Comparison of ENCODE assay signal across 21 cellular contexts in genomic region chrX:31165241-31166035, GRCh38.
"Had no signal": no experiment of that assay in that cellular context is flagged by ENCODE, and none has a peak within 500 bp of the region (broad histone marks: within the 10 kb centered on the region; RNA-seq: fewer than 3 reads in every experiment).

No MANE protein-coding gene starts in this region.

- H3K27ac ChIP-seq: epithelial cell of prostate, left ventricle myocardium inferior, sigmoid colon, thoracic aorta, VCaP had no signal

- ATAC-seq: effector memory CD8-positive, alpha-beta T cell; natural killer cell treated with Interleukin-12 subunit alpha and Interleukin-12 subunit beta and Interleukin-15 and Interleukin-18, amount 100 ng/mL, for 72 hours; T-cell had no signal

- H3K9me3 ChIP-seq: left ventricle myocardium inferior, sigmoid colon, thoracic aorta had no signal

- DNase-seq: activated CD4-positive, alpha-beta memory T cell treated with anti-CD3 and anti-CD28 coated beads for 36 hours; activated gamma-delta T cell; activated T-cell treated with anti-CD3 and anti-CD28 coated beads, Interleukin-2, amount 50 U/mL, for 48 hours; anterior cingulate cortex; effector memory CD8-positive, alpha-beta T cell; glutamatergic neuron; left ventricle myocardium inferior; occipital lobe; sigmoid colon; stimulated activated CD4-positive, alpha-beta T cell treated with anti-CD3 and anti-CD28 coated beads, Interleukin-4, amount 100 ng/mL, for 24 hours; T-cell; T1000 had no signal

- H3K36me3 ChIP-seq: thoracic aorta had no signal

- H3K27ac Mint-ChIP-seq: activated CD4-positive, alpha-beta memory T cell treated with anti-CD3 and anti-CD28 coated beads for 36 hours; activated naive CD8-positive, alpha-beta T cell; effector memory CD8-positive, alpha-beta T cell; memory B cell; natural killer cell treated with Interleukin-12 subunit alpha and Interleukin-12 subunit beta and Interleukin-15 and Interleukin-18, amount 100 ng/mL, for 72 hours; stimulated activated naive CD8-positive, alpha-beta T cell treated with anti-CD3 and anti-CD28 coated beads, Interleukin-15, Interleukin-2, amounts not matched to agents 100 ng/mL and 50 ng/mL, for 24 hours; T-cell had no signal

- H3K4me3 ChIP-seq: left ventricle myocardium inferior, sigmoid colon, thoracic aorta had no signal

- FAIRE-seq: keratinocyte, urothelium cell line had no signal

- H3K27me3 Mint-ChIP-seq: effector memory CD8-positive, alpha-beta T cell; memory B cell; stimulated activated naive CD8-positive, alpha-beta T cell treated with anti-CD3 and anti-CD28 coated beads, Interleukin-15, Interleukin-2, amounts not matched to agents 100 ng/mL and 50 ng/mL, for 24 hours had no signal

- H3K4me1 ChIP-seq: left ventricle myocardium inferior, sigmoid colon had no signal

- H3K4me3 Mint-ChIP-seq: activated CD4-positive, alpha-beta memory T cell treated with anti-CD3 and anti-CD28 coated beads for 36 hours; activated naive CD8-positive, alpha-beta T cell; effector memory CD8-positive, alpha-beta T cell; memory B cell; natural killer cell treated with Interleukin-12 subunit alpha and Interleukin-12 subunit beta and Interleukin-15 and Interleukin-18, amount 100 ng/mL, for 72 hours; stimulated activated naive CD8-positive, alpha-beta T cell treated with anti-CD3 and anti-CD28 coated beads, Interleukin-15, Interleukin-2, amounts not matched to agents 100 ng/mL and 50 ng/mL, for 24 hours; T-cell had no signal

- H3K4me1 Mint-ChIP-seq: T-cell had no signal

- H3K27me3 ChIP-seq: sigmoid colon had no signal

- H3K36me3 Mint-ChIP-seq: activated CD4-positive, alpha-beta memory T cell treated with anti-CD3 and anti-CD28 coated beads for 36 hours; activated naive CD8-positive, alpha-beta T cell; T-cell had no signal
